In the genomic region with DNA sequence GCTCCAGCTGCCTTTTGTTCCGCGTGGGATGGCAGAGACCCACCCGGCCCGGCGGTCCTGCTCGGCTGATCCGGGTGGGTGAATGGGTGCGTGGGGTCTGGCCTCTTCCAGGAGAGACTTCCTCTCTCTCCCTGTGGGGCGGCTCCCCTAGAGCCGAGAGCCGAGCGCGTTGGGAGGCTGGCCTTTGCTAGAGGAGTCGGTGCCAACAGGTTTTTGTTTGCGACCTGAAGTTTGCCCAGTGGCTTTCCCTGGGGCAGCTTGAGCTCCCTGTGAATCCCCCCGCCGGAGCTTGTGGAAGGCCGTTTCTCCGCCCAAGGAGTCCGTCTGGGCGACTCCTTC, we compare ENCODE assay signal across 8 cellular contexts. TPM values are rescaled to one million over a fixed set of nuclear protein-coding genes. Genes with fewer than 3 reads are reported as not detected.
DNase-seq lines count a peak whose midpoint lies in the region; ATAC-seq and TF ChIP-seq lines count a peak whose summit lies in the region.

No MANE protein-coding gene starts in this region.

- peaks cover 3% of the 10 kb centered on the region for H3K4me1 Mint-ChIP-seq in T-helper 17 cell

- H3K4me1 ChIP-seq in muscle layer of colon (ENCODE audit: insufficient read depth, low read length) (peaks cover 15% of the 10 kb centered on the region), urinary bladder (ENCODE audit: insufficient read depth) (no peaks in the 10 kb centered on the region)

- H3K27me3 Mint-ChIP-seq in T-helper 17 cell, result no peaks in the 10 kb centered on the region

- H3K27me3 ChIP-seq in muscle layer of colon (ENCODE audit: control insufficient read depth in 1 of 2, insufficient read depth in 2 of 2, low read length in 2 of 2), result no peaks in the 10 kb centered on the region

- peak overlapping the region; percentile 91 for H3K4me3 Mint-ChIP-seq in T-helper 17 cell

- H3K27ac Mint-ChIP-seq in T-helper 17 cell, result peak overlapping the region; percentile 16

- H3K9ac ChIP-seq in muscle layer of colon (ENCODE audit: low read length), result peak overlapping the region; percentile 65

- H3K4me3 ChIP-seq in epithelial cell of esophagus (ENCODE audit: low read length) (peak overlapping the region; percentile 92), muscle layer of colon (ENCODE audit: low read depth in 1 of 2, low read length in 2 of 2) (peak overlapping the region; percentile 94 to 99), urinary bladder (ENCODE audit: low read depth, low read length) (peak overlapping the region; percentile 89)

- no peaks in the 10 kb centered on the region for H3K9me3 ChIP-seq in T-helper 17 cell (ENCODE audit: control insufficient read depth, low read length, poor library complexity, severe bottlenecking)
- no peaks in the 10 kb centered on the region for H3K9me3 ChIP-seq in muscle layer of colon (ENCODE audit: low read length)

- H3K27ac ChIP-seq in muscle layer of colon (ENCODE audit: low read depth, low read length) (peak overlapping the region; percentile 88), urinary bladder (ENCODE audit: low read depth) (peak overlapping the region; percentile 25)

- peak; percentile 13 for DNase-seq in stimulated activated CD4-positive, alpha-beta T cell treated with anti-CD3 and anti-CD28 coated beads, Interleukin-4, amount 100 ng/mL, for 1 hour
- DNase-seq in stimulated activated CD4-positive, alpha-beta T cell treated with anti-CD3 and anti-CD28 coated beads, Interleukin-2, amount 100 ng/mL, for 48 hours, result no peak
- no peak for DNase-seq in T-helper 17 cell
- peak; percentile 31 for DNase-seq in epithelial cell of esophagus (ENCODE audit: low read depth)

- H3K36me3 Mint-ChIP-seq in T-helper 17 cell (ENCODE audit: low read depth), result no peaks in the 10 kb centered on the region

- no peak for TF ChIP-seq CTCF in epithelial cell of esophagus (IDR thresholded peaks at IDR 0.05; ENCODE audit: insufficient read depth, low read depth, low read length, missing control alignments)

- ATAC-seq in T-helper 17 cell (no peak), HG02610 (IDR thresholded peaks at IDR 0.05; ENCODE audit: unreplicated experiment) (no peak), GM19328 (IDR thresholded peaks at IDR 0.05; ENCODE audit: unreplicated experiment) (no peak)

- H3K36me3 ChIP-seq in muscle layer of colon (ENCODE audit: insufficient read depth, low read length), result no peaks in the 10 kb centered on the region
- no peaks in the 10 kb centered on the region for H3K36me3 ChIP-seq in urinary bladder (ENCODE audit: insufficient read depth)

- 1% methylated on average over 21 of the region's 21 CpGs for WGBS in urinary bladder

RNA-seq across cellular contexts. Expression of gene EPN2, which starts 1.0 kb away (rescaled TPM):
- total RNA-seq in T-helper 17 cell (1 to 10 TPM; 6.0 to 7.2 TPM), urinary bladder (40.3 TPM)
- polyA plus RNA-seq in urinary bladder, result 46.2 TPM

Comparison
In these comparisons a context has a peak if more than half of its experiments do, and no peak if none do; other contexts are left out.
1. DNase-seq: peak in stimulated activated CD4-positive, alpha-beta T cell treated with anti-CD3 and anti-CD28 coated beads, Interleukin-4, amount 100 ng/mL, for 1 hour (single experiment) and epithelial cell of esophagus (single experiment); none in stimulated activated CD4-positive, alpha-beta T cell treated with anti-CD3 and anti-CD28 coated beads, Interleukin-2, amount 100 ng/mL, for 48 hours (0 of 2) and T-helper 17 cell (0 of 3).
2. Peak in every context shown above with its lines, with median percentiles within 50 percentile points of each other: H3K4me3 ChIP-seq.